In the genomic region with DNA sequence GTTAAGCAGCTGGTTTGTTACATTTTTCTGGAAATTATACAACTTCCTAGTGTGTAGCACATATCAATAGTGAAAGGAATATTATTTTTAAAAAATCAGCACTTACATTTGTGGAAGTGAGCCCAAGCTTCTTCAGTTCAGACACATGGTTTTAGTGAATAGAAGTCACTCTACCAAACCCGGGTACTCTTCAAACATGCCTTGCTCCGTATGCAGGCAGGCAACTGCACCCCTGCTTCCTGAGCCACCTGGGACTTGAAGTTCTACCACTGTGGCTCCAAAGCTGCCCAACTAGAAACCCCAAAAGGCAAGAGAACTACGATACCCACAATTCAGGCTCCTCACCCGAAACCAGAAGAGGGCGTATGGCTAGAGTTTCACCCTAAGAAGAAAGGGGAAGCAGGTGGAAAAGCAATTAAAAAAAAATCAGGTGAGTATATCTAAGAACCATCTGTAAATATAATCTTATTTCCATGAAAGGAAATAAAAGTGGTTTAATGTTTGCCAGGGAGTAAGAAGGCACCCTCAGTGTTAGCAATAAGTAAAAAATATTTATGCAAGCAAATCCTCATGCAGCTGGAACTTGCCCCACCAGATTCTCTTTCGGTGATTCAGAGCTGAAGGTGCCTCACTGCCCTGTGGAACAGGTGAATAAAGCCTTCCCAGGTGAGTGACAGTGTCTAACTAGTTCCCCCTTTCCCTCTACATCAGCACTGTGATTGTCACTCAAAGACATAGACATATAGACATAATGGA, we compare ENCODE assay signal across 1 cellular context.
A peak's percentile ranks its signal among the peaks of the same experiment; 100 is the strongest.
TF ChIP-seq lines count a peak whose summit lies in the region.

A gene with protein sequence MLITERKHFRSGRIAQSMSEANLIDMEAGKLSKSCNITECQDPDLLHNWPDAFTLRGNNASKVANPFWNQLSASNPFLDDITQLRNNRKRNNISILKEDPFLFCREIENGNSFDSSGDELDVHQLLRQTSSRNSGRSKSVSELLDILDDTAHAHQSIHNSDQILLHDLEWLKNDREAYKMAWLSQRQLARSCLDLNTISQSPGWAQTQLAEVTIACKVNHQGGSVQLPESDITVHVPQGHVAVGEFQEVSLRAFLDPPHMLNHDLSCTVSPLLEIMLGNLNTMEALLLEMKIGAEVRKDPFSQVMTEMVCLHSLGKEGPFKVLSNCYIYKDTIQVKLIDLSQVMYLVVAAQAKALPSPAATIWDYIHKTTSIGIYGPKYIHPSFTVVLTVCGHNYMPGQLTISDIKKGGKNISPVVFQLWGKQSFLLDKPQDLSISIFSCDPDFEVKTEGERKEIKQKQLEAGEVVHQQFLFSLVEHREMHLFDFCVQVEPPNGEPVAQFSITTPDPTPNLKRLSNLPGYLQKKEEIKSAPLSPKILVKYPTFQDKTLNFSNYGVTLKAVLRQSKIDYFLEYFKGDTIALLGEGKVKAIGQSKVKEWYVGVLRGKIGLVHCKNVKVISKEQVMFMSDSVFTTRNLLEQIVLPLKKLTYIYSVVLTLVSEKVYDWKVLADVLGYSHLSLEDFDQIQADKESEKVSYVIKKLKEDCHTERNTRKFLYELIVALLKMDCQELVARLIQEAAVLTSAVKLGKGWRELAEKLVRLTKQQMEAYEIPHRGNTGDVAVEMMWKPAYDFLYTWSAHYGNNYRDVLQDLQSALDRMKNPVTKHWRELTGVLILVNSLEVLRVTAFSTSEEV (minus strand): TSS at position 192 of the 756 bp plus-strand sequence. CDS start 55,522 bp downstream, outside the sequence.

TF ChIP-seq in K562, 482 proteins besides CTCF, POLR2A, EP300 and RAD21 (continued from another document):
- TF ChIP-seq FOXM1 (IDR thresholded peaks at IDR 0.05; ENCODE audit: low read depth), result no peak
- TF ChIP-seq FOXM1 (CRISPR knock-in tag; IDR thresholded peaks at IDR 0.05; ENCODE audit: low read depth), result no peak
- no peak for TF ChIP-seq ZNF224 (CRISPR knock-in tag; IDR thresholded peaks at IDR 0.05)
- peak; percentile 25; the same call in 1 of the 2 replicates for TF ChIP-seq ZNF24 (IDR thresholded peaks at IDR 0.05)
- TF ChIP-seq LARP7 (IDR thresholded peaks at IDR 0.05), result no peak
- no peak for TF ChIP-seq ZNF232 (CRISPR knock-in tag; IDR thresholded peaks at IDR 0.05)
- TF ChIP-seq ZNF76 (CRISPR knock-in tag; IDR thresholded peaks at IDR 0.05; ENCODE audit: borderline replicate concordance), result no peak
- peak; percentile 64 for TF ChIP-seq SMARCA4 (IDR thresholded peaks at IDR 0.05)
- TF ChIP-seq ZNF274 (IDR thresholded peaks at IDR 0.05; ENCODE audit: borderline replicate concordance, low read depth, low read length), result no peak
- TF ChIP-seq, protein P1, sequence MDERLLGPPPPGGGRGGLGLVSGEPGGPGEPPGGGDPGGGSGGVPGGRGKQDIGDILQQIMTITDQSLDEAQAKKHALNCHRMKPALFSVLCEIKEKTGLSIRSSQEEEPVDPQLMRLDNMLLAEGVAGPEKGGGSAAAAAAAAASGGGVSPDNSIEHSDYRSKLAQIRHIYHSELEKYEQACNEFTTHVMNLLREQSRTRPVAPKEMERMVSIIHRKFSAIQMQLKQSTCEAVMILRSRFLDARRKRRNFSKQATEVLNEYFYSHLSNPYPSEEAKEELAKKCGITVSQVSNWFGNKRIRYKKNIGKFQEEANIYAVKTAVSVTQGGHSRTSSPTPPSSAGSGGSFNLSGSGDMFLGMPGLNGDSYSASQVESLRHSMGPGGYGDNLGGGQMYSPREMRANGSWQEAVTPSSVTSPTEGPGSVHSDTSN (CRISPR knock-in tag; IDR thresholded peaks at IDR 0.05; ENCODE audit: low read depth), result no peak
- TF ChIP-seq, protein P1 (tag; conservative IDR thresholded peaks at IDR 0.05; ENCODE audit: low read depth), result no peak
- TF ChIP-seq LCOR (CRISPR knock-in tag; IDR thresholded peaks at IDR 0.05), result no peak
- TF ChIP-seq, protein P2, sequence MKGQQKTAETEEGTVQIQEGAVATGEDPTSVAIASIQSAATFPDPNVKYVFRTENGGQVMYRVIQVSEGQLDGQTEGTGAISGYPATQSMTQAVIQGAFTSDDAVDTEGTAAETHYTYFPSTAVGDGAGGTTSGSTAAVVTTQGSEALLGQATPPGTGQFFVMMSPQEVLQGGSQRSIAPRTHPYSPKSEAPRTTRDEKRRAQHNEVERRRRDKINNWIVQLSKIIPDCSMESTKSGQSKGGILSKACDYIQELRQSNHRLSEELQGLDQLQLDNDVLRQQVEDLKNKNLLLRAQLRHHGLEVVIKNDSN (CRISPR knock-in tag; IDR thresholded peaks at IDR 0.05), result no peak
- no peak for TF ChIP-seq CAMTA2 (CRISPR knock-in tag; conservative IDR thresholded peaks at IDR 0.05)
- peak; percentile 17; the same call in 1 of the 2 replicates for TF ChIP-seq SMARCC2 (IDR thresholded peaks at IDR 0.05; ENCODE audit: low read depth)
- no peak for TF ChIP-seq PRPF4 (IDR thresholded peaks at IDR 0.05; ENCODE audit: insufficient read depth, low read depth, low read length, poor library complexity, severe bottlenecking)
- peak; percentile 65; the same call in 1 of the 2 replicates for TF ChIP-seq MYC (IDR thresholded peaks at IDR 0.05; ENCODE audit: low read depth, low read length)
- no peak for TF ChIP-seq MYC (CRISPR knock-in tag; IDR thresholded peaks at IDR 0.05; ENCODE audit: borderline replicate concordance, low read depth)
- no peak for TF ChIP-seq MCM2 (IDR thresholded peaks at IDR 0.05; ENCODE audit: low read depth)
- no peak for TF ChIP-seq TAF7 (tag; IDR thresholded peaks at IDR 0.05)
- TF ChIP-seq GATAD2A (IDR thresholded peaks at IDR 0.05), result no peak
- TF ChIP-seq CREB1 (IDR thresholded peaks at IDR 0.05), result no peak
- TF ChIP-seq CREB1 (CRISPR knock-in tag; IDR thresholded peaks at IDR 0.05), result no peak
- peak; percentile 88; the same call in 1 of the 2 replicates for TF ChIP-seq ZNF197 (CRISPR knock-in tag; IDR thresholded peaks at IDR 0.05; ENCODE audit: low read depth)
- TF ChIP-seq, protein P3, sequence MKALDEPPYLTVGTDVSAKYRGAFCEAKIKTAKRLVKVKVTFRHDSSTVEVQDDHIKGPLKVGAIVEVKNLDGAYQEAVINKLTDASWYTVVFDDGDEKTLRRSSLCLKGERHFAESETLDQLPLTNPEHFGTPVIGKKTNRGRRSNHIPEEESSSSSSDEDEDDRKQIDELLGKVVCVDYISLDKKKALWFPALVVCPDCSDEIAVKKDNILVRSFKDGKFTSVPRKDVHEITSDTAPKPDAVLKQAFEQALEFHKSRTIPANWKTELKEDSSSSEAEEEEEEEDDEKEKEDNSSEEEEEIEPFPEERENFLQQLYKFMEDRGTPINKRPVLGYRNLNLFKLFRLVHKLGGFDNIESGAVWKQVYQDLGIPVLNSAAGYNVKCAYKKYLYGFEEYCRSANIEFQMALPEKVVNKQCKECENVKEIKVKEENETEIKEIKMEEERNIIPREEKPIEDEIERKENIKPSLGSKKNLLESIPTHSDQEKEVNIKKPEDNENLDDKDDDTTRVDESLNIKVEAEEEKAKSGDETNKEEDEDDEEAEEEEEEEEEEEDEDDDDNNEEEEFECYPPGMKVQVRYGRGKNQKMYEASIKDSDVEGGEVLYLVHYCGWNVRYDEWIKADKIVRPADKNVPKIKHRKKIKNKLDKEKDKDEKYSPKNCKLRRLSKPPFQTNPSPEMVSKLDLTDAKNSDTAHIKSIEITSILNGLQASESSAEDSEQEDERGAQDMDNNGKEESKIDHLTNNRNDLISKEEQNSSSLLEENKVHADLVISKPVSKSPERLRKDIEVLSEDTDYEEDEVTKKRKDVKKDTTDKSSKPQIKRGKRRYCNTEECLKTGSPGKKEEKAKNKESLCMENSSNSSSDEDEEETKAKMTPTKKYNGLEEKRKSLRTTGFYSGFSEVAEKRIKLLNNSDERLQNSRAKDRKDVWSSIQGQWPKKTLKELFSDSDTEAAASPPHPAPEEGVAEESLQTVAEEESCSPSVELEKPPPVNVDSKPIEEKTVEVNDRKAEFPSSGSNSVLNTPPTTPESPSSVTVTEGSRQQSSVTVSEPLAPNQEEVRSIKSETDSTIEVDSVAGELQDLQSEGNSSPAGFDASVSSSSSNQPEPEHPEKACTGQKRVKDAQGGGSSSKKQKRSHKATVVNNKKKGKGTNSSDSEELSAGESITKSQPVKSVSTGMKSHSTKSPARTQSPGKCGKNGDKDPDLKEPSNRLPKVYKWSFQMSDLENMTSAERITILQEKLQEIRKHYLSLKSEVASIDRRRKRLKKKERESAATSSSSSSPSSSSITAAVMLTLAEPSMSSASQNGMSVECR (CRISPR knock-in tag; IDR thresholded peaks at IDR 0.05), result no peak
- no peak for TF ChIP-seq MECOM (CRISPR knock-in tag; IDR thresholded peaks at IDR 0.05)
- no peak for TF ChIP-seq TGIF2 (CRISPR knock-in tag; IDR thresholded peaks at IDR 0.05)
- no peak for TF ChIP-seq HMBOX1 (IDR thresholded peaks at IDR 0.05)
